ENCODE assay signal across 8 cellular contexts in the genomic region with DNA sequence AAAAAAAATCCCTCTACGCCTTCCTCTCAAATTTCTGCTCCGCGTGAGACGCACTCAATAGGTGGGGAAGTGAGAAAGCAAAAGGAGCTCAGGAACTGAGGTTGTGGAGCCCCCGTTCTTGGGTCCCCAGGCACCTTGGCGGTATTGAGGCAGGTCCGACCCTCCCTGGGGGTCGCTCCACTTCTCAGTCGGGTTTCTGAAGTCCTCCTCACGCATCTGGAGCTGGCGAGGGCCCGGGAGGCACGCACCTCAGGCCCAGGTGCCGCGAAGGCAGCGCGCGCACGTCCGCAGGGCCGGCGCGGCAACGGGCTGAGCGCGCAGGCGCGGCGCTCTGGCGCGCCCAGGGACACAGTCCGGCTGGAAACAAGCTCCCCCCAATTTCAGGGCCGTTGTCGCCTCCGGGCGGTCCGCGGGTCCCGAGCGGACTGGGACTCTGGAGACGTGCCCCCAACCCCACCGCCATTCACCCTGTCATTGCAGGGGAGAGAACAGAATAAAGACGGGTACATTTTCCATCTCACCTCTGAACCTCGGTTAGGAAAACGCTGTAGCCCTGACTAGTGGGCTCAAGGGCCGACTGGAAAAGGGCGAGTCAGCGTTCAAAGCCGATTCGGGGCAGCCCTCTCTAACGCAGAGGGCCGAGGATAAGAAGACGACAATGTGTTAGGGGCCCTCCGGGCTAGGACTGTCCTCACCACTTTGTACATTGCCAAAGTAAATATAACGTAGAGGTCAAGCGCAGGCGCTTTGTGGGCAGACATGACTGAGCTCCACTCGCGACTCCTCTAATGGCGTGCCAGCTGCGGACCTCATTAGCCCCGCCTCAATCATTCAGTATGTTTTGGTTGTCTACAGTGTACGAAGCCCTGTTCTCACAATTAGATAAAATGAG. TPM values are rescaled to one million over a fixed set of nuclear protein-coding genes. Genes with fewer than 3 reads are reported as not detected.
DNase-seq lines count a peak whose midpoint lies in the region; ATAC-seq lines count a peak whose summit lies in the region.

A gene with protein sequence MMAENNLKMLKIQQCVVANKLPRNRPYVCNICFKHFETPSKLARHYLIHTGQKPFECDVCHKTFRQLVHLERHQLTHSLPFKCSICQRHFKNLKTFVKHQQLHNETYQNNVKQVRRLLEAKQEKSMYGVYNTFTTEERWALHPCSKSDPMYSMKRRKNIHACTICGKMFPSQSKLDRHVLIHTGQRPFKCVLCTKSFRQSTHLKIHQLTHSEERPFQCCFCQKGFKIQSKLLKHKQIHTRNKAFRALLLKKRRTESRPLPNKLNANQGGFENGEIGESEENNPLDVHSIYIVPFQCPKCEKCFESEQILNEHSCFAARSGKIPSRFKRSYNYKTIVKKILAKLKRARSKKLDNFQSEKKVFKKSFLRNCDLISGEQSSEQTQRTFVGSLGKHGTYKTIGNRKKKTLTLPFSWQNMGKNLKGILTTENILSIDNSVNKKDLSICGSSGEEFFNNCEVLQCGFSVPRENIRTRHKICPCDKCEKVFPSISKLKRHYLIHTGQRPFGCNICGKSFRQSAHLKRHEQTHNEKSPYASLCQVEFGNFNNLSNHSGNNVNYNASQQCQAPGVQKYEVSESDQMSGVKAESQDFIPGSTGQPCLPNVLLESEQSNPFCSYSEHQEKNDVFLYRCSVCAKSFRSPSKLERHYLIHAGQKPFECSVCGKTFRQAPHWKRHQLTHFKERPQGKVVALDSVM (minus strand): TSS at position 306 of the 892 bp plus-strand sequence. CDS start 4,853 bp downstream, outside the sequence.

- no peaks in the 10 kb centered on the region for H3K9me3 Mint-ChIP-seq in activated T-cell treated with anti-CD3 and anti-CD28 coated beads, Interleukin-2, amount 50 U/mL, for 24 hours

- DNase-seq in D341Med (ENCODE audit: low spot score) (peak; percentile 96), OCI-M2 (lab: John Stamatoyannopoulos, UW; ENCODE audit: unreplicated experiment) (peak; percentile 52)
- DNase-seq in activated T-cell treated with anti-CD3 and anti-CD28 coated beads, Interleukin-2, amount 50 U/mL, for 24 hours: peak; percentile 94
- DNase-seq in stimulated activated CD8-positive, alpha-beta memory T cell treated with anti-CD3 and anti-CD28 coated beads, Interleukin-7, amount 100 ng/mL, for 24 hours (ENCODE audit: low read depth): peak; percentile 62

- H3K4me3 Mint-ChIP-seq in activated T-cell treated with anti-CD3 and anti-CD28 coated beads, Interleukin-2, amount 50 U/mL, for 24 hours: peak within 1 kb of the TSS; percentile 97

- H3K27ac ChIP-seq in HUES64 (ENCODE audit: low read depth, low read length) (peak within 1 kb of the TSS; percentile 91), esophagus (ENCODE audit: low read depth in 2 of 2, low read length in 1 of 2) (peak within 1 kb of the TSS; percentile 95 to 98), muscle layer of duodenum (ENCODE audit: low read length) (peak within 1 kb of the TSS; percentile 100)

- 1% methylated on average over 60 of the region's 63 CpGs for WGBS in HUES64
- WGBS in esophagus, 2 donors: 0% methylated on average over 63 of the region's 63 CpGs

- H3K27me3 ChIP-seq in HUES64 (ENCODE audit: insufficient read depth, low read length) (no peaks in the 10 kb centered on the region), esophagus (ENCODE audit: control insufficient read depth in 1 of 2, insufficient read depth in 2 of 2, low read length in 2 of 2) (no peaks in the 10 kb centered on the region), muscle layer of duodenum (ENCODE audit: low read depth, low read length) (no peaks in the 10 kb centered on the region)

- peak; percentile 68 for ATAC-seq in GM21515 (IDR thresholded peaks at IDR 0.05; ENCODE audit: unreplicated experiment)

- H3K4me3 ChIP-seq in HUES64 (ENCODE audit: low read length) (peak within 1 kb of the TSS; percentile 95), esophagus (ENCODE audit: low read depth in 1 of 2, low read length in 2 of 2) (peak within 1 kb of the TSS; percentile 88 to 97), muscle layer of duodenum (ENCODE audit: low read depth in 1 of 2, low read length in 2 of 2) (peak within 1 kb of the TSS; percentile 79 to 100)

- H3K4me1 Mint-ChIP-seq in activated T-cell treated with anti-CD3 and anti-CD28 coated beads, Interleukin-2, amount 50 U/mL, for 24 hours (ENCODE audit: low read depth): peaks cover 42% of the 10 kb centered on the region

- H3K27ac Mint-ChIP-seq in activated T-cell treated with anti-CD3 and anti-CD28 coated beads, Interleukin-2, amount 50 U/mL, for 24 hours: peak within 1 kb of the TSS; percentile 98

- no peaks in the 10 kb centered on the region for H3K27me3 Mint-ChIP-seq in activated T-cell treated with anti-CD3 and anti-CD28 coated beads, Interleukin-2, amount 50 U/mL, for 24 hours

- no peaks in the 10 kb centered on the region for H3K9me3 ChIP-seq in HUES64 (ENCODE audit: insufficient read depth, low read depth, low read length)
- H3K9me3 ChIP-seq in esophagus (ENCODE audit: control insufficient read depth in 2 of 2, insufficient read depth in 1 of 2, low read depth in 1 of 2, low read length in 1 of 2): no peaks in the 10 kb centered on the region
- no peaks in the 10 kb centered on the region for H3K9me3 ChIP-seq in muscle layer of duodenum (ENCODE audit: control insufficient read depth in 1 of 2, low read length in 2 of 2)

- peaks cover 21% of the 10 kb centered on the region for H3K4me1 ChIP-seq in HUES64 (ENCODE audit: insufficient read depth, low read length)
- H3K4me1 ChIP-seq in esophagus (ENCODE audit: control insufficient read depth in 2 of 2, insufficient read depth in 2 of 2, low read length in 1 of 2): peaks cover 2% of the 10 kb centered on the region in 2 donors
- peaks cover 10 to 34% of the 10 kb centered on the region in 2 donors for H3K4me1 ChIP-seq in muscle layer of duodenum (ENCODE audit: control insufficient read depth in 1 of 2, insufficient read depth in 2 of 2, low read length in 2 of 2)

- H3K36me3 Mint-ChIP-seq in activated T-cell treated with anti-CD3 and anti-CD28 coated beads, Interleukin-2, amount 50 U/mL, for 24 hours (ENCODE audit: low read depth): peaks cover 46% of the 10 kb centered on the region

- H3K36me3 ChIP-seq in HUES64 (ENCODE audit: insufficient read depth, low read length): peaks cover 30% of the 10 kb centered on the region
- peaks cover 0 to 5% of the 10 kb centered on the region in 2 donors for H3K36me3 ChIP-seq in esophagus (ENCODE audit: control insufficient read depth in 2 of 2, insufficient read depth in 2 of 2, low read length in 1 of 2)
- H3K36me3 ChIP-seq in muscle layer of duodenum (ENCODE audit: control insufficient read depth in 1 of 2, insufficient read depth in 2 of 2, low read length in 2 of 2): no peaks in the 10 kb centered on the region

- peak within 1 kb of the TSS; percentile 96 for H3K9ac ChIP-seq in HUES64 (ENCODE audit: low read depth, low read length)

RNA-seq across cellular contexts. Expression of the gene that starts here (rescaled TPM):
- 50.7 TPM for polyA plus RNA-seq in HUES64 (2013, experiment 1 of 2)
- polyA plus RNA-seq in HUES64 (2013, experiment 2 of 2): 48.3 TPM
- polyA plus RNA-seq in esophagus: 10 to 100 TPM; 19.2 to 19.8 TPM

Comparison
In these comparisons a context has a peak if more than half of its experiments do, and no peak if none do; other contexts are left out.
1. Peak in every context shown above with its lines: DNase-seq, ATAC-seq, H3K4me3 ChIP-seq and H3K27ac ChIP-seq.